In the genomic region with DNA sequence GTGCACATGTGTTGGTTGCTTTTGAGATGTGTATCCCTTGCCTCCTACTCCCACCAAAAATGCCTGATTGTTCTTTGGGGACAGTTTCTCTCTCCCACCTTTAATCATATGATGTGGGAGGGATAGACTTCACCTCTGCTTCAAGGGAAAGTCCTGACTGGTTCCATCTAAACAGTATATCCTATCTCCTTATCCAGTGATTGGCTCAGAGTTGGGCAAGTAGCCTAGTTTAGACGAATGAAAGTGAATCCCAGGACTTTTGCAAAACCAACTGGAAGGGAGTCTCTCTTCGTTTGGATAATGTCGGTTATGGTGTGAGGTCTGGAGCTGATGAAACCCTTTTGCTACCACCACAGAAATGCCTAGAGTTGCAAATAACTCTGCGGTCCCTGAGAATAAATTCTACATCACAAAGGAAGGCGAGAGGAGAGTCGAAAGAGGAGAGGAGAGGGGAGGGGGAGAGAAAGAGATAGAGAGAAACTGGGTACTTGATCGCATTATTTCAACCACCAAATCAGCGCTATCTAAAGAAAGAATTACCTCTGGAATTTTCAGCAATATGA, we compare ENCODE assay signal across 15 cellular contexts.
DNase-seq lines count a peak whose midpoint lies in the region; ATAC-seq and TF ChIP-seq lines count a peak whose summit lies in the region.
"Had no signal": no experiment of that assay in that cellular context is flagged by ENCODE, and none has a peak within 500 bp of the region (broad histone marks: within the 10 kb centered on the region; RNA-seq: fewer than 3 reads in every experiment).

No MANE protein-coding gene starts in this region.

- no peak overlapping the region for H3K9ac ChIP-seq in H9 (ENCODE audit: extremely low read depth, insufficient read length, low read length)

- H3K27ac Mint-ChIP-seq in H9 (peak overlapping the region; percentile 35 to 97 (median 80); a peak in 5 of 7 replicates), WTC11 (peak overlapping the region; percentile 86), neural crest cell (ENCODE audit: unreplicated experiment) (peak overlapping the region; percentile 53)
- H3K27ac Mint-ChIP-seq: B cell; CD4-positive, alpha-beta T cell; IgD-negative memory B cell had no signal

- H3K9me3 Mint-ChIP-seq in H9 (no peaks in the 10 kb centered on the region; a peak in 3 of 5 replicates), WTC11 (peaks cover 7% of the 10 kb centered on the region), neural crest cell (peaks cover 2% of the 10 kb centered on the region)

- no peak overlapping the region for H3K23ac ChIP-seq in H9 (ENCODE audit: insufficient read length, low read depth, low read length)

- no peak overlapping the region for H3K14ac ChIP-seq in H9 (ENCODE audit: insufficient read depth, low read length)

- WGBS in H9 (ENCODE audit: extremely low coverage, insufficient read length, low lambda C conversion rate) = no CpG with 5 or more reads among the region's 8 CpGs
- no CpG with 5 or more reads among the region's 8 CpGs for WGBS in iPS DF 6.9 (ENCODE audit: insufficient coverage, insufficient read length)

- H4K20me1 ChIP-seq in H9 (ENCODE audit: control insufficient read depth, insufficient read depth, insufficient read length) = no peaks in the 10 kb centered on the region

- H3K27me3 Mint-ChIP-seq in H9 (ENCODE audit: low read depth) (no peaks in the 10 kb centered on the region; the same call in 1 of the 2 replicates), WTC11 (ENCODE audit: low read depth) (no peaks in the 10 kb centered on the region), neural crest cell (ENCODE audit: low read depth) (no peaks in the 10 kb centered on the region)
- H3K27me3 Mint-ChIP-seq: B cell; CD4-positive, alpha-beta T cell; IgD-negative memory B cell had no signal

- H3K4me3 ChIP-seq in iPS DF 6.9 (ENCODE audit: low read length) = no peak overlapping the region

- peak overlapping the region; percentile 22 to 40; a peak in 4 of 5 replicates for H3K4me3 Mint-ChIP-seq in H9
- H3K4me3 Mint-ChIP-seq in WTC11 = peak overlapping the region; percentile 57
- H3K4me3 Mint-ChIP-seq in neural crest cell = no peak overlapping the region
- H3K4me3 Mint-ChIP-seq: B cell; CD4-positive, alpha-beta T cell; IgD-negative memory B cell had no signal

- H3K56ac ChIP-seq in H9 (ENCODE audit: insufficient read length, low read depth, low read length) = no peak overlapping the region

- no peak overlapping the region for H2AK5ac ChIP-seq in H9 (ENCODE audit: insufficient read length, low read length)

- no peak overlapping the region for H4K5ac ChIP-seq in H9 (ENCODE audit: insufficient read length, low read depth, low read length)

- H3K36me3 ChIP-seq in iPS DF 6.9 (ENCODE audit: control insufficient read depth, insufficient read depth, low read length) = no peaks in the 10 kb centered on the region

- H3K79me1 ChIP-seq in H9 (ENCODE audit: insufficient read depth, low read depth, low read length, poor library complexity, severe bottlenecking) = no peaks in the 10 kb centered on the region

- peak; percentile 84 for ATAC-seq in WTC11
- no peak for ATAC-seq in HG02884 (IDR thresholded peaks at IDR 0.05; ENCODE audit: unreplicated experiment)
- no peak for ATAC-seq in GM19023 (IDR thresholded peaks at IDR 0.05; ENCODE audit: unreplicated experiment)

- H3K36me3 Mint-ChIP-seq in H9 (ENCODE audit: insufficient read depth in 1 of 3, low read depth in 3 of 3) (peaks cover 0 to 2% (median 0%) of the 10 kb centered on the region in 3 experiments; a peak in 2 of 7 replicates), WTC11 (no peaks in the 10 kb centered on the region), neural crest cell (ENCODE audit: low read depth) (no peaks in the 10 kb centered on the region)
- H3K36me3 Mint-ChIP-seq: IgD-negative memory B cell had no signal

- H3K79me2 ChIP-seq in H9 (ENCODE audit: insufficient read depth, low read length) = no peaks in the 10 kb centered on the region

- DNase-seq in H9 (no peak), WTC11 (ENCODE audit: low spot score) (no peak), iPS DF 6.9 (ENCODE audit: low read depth, low spot score) (peak; percentile 20), neural crest cell (ENCODE audit: low read depth, low spot score) (no peak), globus pallidus (ENCODE audit: low spot score) (no peak), cerebellar nuclear complex (lab: John Stamatoyannopoulos, UW) (no peak)
- DNase-seq: C1 segment of cervical spinal cord; CD4-positive, alpha-beta T cell; DMS79; KG1 had no signal

- no peak overlapping the region for H3K18ac ChIP-seq in H9 (ENCODE audit: insufficient read length, low read depth, low read length)

- no peak overlapping the region for H4K8ac ChIP-seq in H9 (replicated peaks; ENCODE audit: insufficient read length, low read depth, low read length)

- no peak overlapping the region for H2BK20ac ChIP-seq in H9 (ENCODE audit: low read depth, low read length, poor library complexity, severe bottlenecking)

- H3K4me1 ChIP-seq in H9 (ENCODE audit: insufficient read depth, low read length) (no peaks in the 10 kb centered on the region), iPS DF 6.9 (ENCODE audit: control insufficient read depth, insufficient read depth, low read length) (no peaks in the 10 kb centered on the region)

- H3K9me3 ChIP-seq in H9 (ENCODE audit: control insufficient read depth, low read depth, low read length) = no peaks in the 10 kb centered on the region
- no peaks in the 10 kb centered on the region for H3K9me3 ChIP-seq in iPS DF 6.9 (ENCODE audit: control insufficient read depth, insufficient read depth, low read length)

- POLR2A ChIA-PET in WTC11 (lab: Charles Lee) = interaction anchor here (1.1 kb wide), 1 partner anchor 79 kb away, joined by 3 read pairs; no protein-coding TSS in a partner anchor

- no peak overlapping the region for H3T11ph ChIP-seq in H9 (ENCODE audit: low read length)

- H3K4ac ChIP-seq in H9 (ENCODE audit: low read depth, low read length) = no peak overlapping the region

- H3K27ac ChIP-seq in H9 (ENCODE audit: insufficient read length, low read depth, low read length) (peak overlapping the region; percentile 64), iPS DF 6.9 (ENCODE audit: low read length) (no peak overlapping the region)
- H3K27ac ChIP-seq: HL-60 had no signal

- H3K23me2 ChIP-seq in H9 (ENCODE audit: insufficient read length, low read depth, low read length, poor library complexity, severe bottlenecking) = no peaks in the 10 kb centered on the region

- H3K27me3 ChIP-seq in H9 (ENCODE audit: insufficient read depth, low read length) = no peaks in the 10 kb centered on the region
- no peaks in the 10 kb centered on the region for H3K27me3 ChIP-seq in iPS DF 6.9 (ENCODE audit: control insufficient read depth, insufficient read depth, low read length)

- H3K4me2 ChIP-seq in H9 (ENCODE audit: insufficient read depth, insufficient read length, low read length) = peak overlapping the region; percentile 13

- H2BK12ac ChIP-seq in H9 (ENCODE audit: insufficient read length, low read depth, low read length) = no peak overlapping the region

- TF ChIP-seq CTCF in H9 (conservative IDR thresholded peaks at IDR 0.05) = no peak
- no peak for TF ChIP-seq CTCF in WTC11 (IDR thresholded peaks at IDR 0.05)
- no peak for TF ChIP-seq CTCF in neural crest cell (conservative IDR thresholded peaks at IDR 0.05)

- no peak overlapping the region for H2BK15ac ChIP-seq in H9 (ENCODE audit: low read depth, low read length)

- H2BK120ac ChIP-seq in H9 (ENCODE audit: low read depth, low read length, poor library complexity, severe bottlenecking) = no peak overlapping the region

- no peak overlapping the region for H2BK5ac ChIP-seq in H9 (ENCODE audit: insufficient read length, low read length)

- H4K91ac ChIP-seq in H9 (ENCODE audit: insufficient read length, low read depth, low read length) = no peak overlapping the region

- CTCF ChIA-PET in WTC11 (lab: Charles Lee) = no interaction called here

- H3K4me1 Mint-ChIP-seq in H9 (peaks cover 23 to 32% of the 10 kb centered on the region in 2 experiments), WTC11 (peaks cover 25% of the 10 kb centered on the region), neural crest cell (peaks cover 7% of the 10 kb centered on the region)
- H3K4me1 Mint-ChIP-seq: B cell, IgD-negative memory B cell had no signal

- peak overlapping the region; percentile 1 for H2AFZ ChIP-seq in H9 (ENCODE audit: low read length)

TF ChIP-seq in WTC11, 78 proteins besides CTCF, POLR2A, EP300 and RAD21 (continues in another document):
- TF ChIP-seq TEAD1 (CRISPR knock-in tag; IDR thresholded peaks at IDR 0.05) (no peak), ZNF121 (CRISPR knock-in tag; IDR thresholded peaks at IDR 0.05) (no peak)
- TF ChIP-seq, protein P1, sequence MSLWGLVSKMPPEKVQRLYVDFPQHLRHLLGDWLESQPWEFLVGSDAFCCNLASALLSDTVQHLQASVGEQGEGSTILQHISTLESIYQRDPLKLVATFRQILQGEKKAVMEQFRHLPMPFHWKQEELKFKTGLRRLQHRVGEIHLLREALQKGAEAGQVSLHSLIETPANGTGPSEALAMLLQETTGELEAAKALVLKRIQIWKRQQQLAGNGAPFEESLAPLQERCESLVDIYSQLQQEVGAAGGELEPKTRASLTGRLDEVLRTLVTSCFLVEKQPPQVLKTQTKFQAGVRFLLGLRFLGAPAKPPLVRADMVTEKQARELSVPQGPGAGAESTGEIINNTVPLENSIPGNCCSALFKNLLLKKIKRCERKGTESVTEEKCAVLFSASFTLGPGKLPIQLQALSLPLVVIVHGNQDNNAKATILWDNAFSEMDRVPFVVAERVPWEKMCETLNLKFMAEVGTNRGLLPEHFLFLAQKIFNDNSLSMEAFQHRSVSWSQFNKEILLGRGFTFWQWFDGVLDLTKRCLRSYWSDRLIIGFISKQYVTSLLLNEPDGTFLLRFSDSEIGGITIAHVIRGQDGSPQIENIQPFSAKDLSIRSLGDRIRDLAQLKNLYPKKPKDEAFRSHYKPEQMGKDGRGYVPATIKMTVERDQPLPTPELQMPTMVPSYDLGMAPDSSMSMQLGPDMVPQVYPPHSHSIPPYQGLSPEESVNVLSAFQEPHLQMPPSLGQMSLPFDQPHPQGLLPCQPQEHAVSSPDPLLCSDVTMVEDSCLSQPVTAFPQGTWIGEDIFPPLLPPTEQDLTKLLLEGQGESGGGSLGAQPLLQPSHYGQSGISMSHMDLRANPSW (CRISPR knock-in tag; conservative IDR thresholded peaks at IDR 0.05; ENCODE audit: low read depth) = no peak
- TF ChIP-seq, protein P2, sequence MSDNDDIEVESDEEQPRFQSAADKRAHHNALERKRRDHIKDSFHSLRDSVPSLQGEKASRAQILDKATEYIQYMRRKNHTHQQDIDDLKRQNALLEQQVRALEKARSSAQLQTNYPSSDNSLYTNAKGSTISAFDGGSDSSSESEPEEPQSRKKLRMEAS (CRISPR knock-in tag; IDR thresholded peaks at IDR 0.05) = 0 out of 2 replicates have a peak, but pooled peaks have one; percentile 36
